In the genomic region with DNA sequence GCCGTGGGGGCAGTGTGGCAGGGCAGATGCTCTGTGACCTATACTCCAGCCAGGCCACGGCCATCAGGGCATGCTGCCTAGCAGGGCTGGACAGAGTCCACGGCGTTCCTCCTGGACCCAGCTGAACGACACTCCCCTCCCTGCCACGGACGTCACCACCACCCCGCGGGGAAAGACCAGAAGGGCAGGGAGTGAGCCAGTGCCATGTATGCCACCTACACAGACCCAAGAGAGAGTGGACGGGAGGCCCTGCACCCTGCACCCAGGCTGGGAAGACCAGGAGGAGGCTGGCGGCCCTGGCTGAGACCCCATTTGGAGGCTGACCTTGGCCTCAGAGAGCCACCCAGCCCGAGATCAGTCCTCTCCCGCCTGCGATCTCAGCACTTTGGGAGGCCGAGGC, we compare ENCODE assay signal across 29 cellular contexts.
DNase-seq lines count a peak whose midpoint lies in the region; ATAC-seq, FAIRE-seq and TF ChIP-seq lines count a peak whose summit lies in the region.
"Had no signal": no experiment of that assay in that cellular context is flagged by ENCODE, and none has a peak within 500 bp of the region (broad histone marks: within the 10 kb centered on the region; RNA-seq: fewer than 3 reads in every experiment).

No MANE protein-coding gene starts in this region.

- no TSS peak for BruUV-seq in K562 (replicated peaks; lab: Mats Ljungman, UMichigan)

- H3K9me1 ChIP-seq in K562 (ENCODE audit: control insufficient read depth, insufficient read depth, low read length): no peaks in the 10 kb centered on the region

- H3K4me3 Mint-ChIP-seq in CD4-positive, CD25-positive, alpha-beta regulatory T cell: no peak overlapping the region
- H3K4me3 Mint-ChIP-seq in activated naive CD8-positive, alpha-beta T cell treated with anti-CD3 and anti-CD28 coated beads for 36 hours: no peak overlapping the region
- H3K4me3 Mint-ChIP-seq: activated CD8-positive, alpha-beta T cell treated with anti-CD3 and anti-CD28 coated beads for 36 hours; activated naive CD4-positive, alpha-beta T cell treated with anti-CD3 and anti-CD28 coated beads for 36 hours; stimulated activated naive B cell treated with anti-CD40 and anti-IgM and Interleukin-4, amounts not matched to agents 10 μg/mL and 1 μg/mL and 100 μg/mL, for 72 hours had no signal

- peak overlapping the region in 2 of 3 donors; percentile 37 to 56 for H3K27ac Mint-ChIP-seq in CD4-positive, CD25-positive, alpha-beta regulatory T cell
- H3K27ac Mint-ChIP-seq in activated naive CD4-positive, alpha-beta T cell treated with anti-CD3 and anti-CD28 coated beads, Interleukin-2, amount 50 U/mL, for 72 hours: no peak overlapping the region
- H3K27ac Mint-ChIP-seq in activated naive CD8-positive, alpha-beta T cell treated with anti-CD3 and anti-CD28 coated beads for 36 hours: no peak overlapping the region
- H3K27ac Mint-ChIP-seq: activated CD8-positive, alpha-beta T cell treated with anti-CD3 and anti-CD28 coated beads for 36 hours; activated naive CD4-positive, alpha-beta T cell treated with anti-CD3 and anti-CD28 coated beads for 36 hours; neural progenitor cell had no signal

- intact Hi-C loops in K562 (cut with micrococcal nuclease) (no loop called here), ovary (cut with DNase I) (no loop called here)

- H3K9me3 ChIP-seq in CD4-positive, CD25-positive, alpha-beta regulatory T cell (ENCODE audit: control insufficient read depth in 2 of 2, low read length in 2 of 2): no peaks in the 10 kb centered on the region
- no peaks in the 10 kb centered on the region for H3K9me3 ChIP-seq in K562 (replicated peaks; ENCODE audit: control insufficient read depth, insufficient read depth, low read depth, low read length)
- H3K9me3 ChIP-seq in ovary: no peaks in the 10 kb centered on the region
- H3K9me3 ChIP-seq: gastrocnemius medialis, prostate gland, suprapubic skin, upper lobe of left lung had no signal

- CTCF ChIA-PET in K562 (lab: Yijun Ruan, JAX; ENCODE audit: low intra/inter-chr PET ratio): no interaction called here

- H3K36me3 Mint-ChIP-seq in CD4-positive, CD25-positive, alpha-beta regulatory T cell: no peaks in the 10 kb centered on the region
- no peaks in the 10 kb centered on the region for H3K36me3 Mint-ChIP-seq in activated naive CD4-positive, alpha-beta T cell treated with anti-CD3 and anti-CD28 coated beads, Interleukin-2, amount 50 U/mL, for 72 hours
- H3K36me3 Mint-ChIP-seq in activated naive CD8-positive, alpha-beta T cell treated with anti-CD3 and anti-CD28 coated beads for 36 hours: no peaks in the 10 kb centered on the region
- H3K36me3 Mint-ChIP-seq: brain; stimulated activated naive B cell treated with anti-CD40 and anti-IgM and Interleukin-4, amounts not matched to agents 10 μg/mL and 1 μg/mL and 100 μg/mL, for 72 hours had no signal

- H3K36me3 ChIP-seq in CD4-positive, CD25-positive, alpha-beta regulatory T cell (ENCODE audit: control insufficient read depth, insufficient read depth, low read length): no peaks in the 10 kb centered on the region
- no peaks in the 10 kb centered on the region for H3K36me3 ChIP-seq in K562 (ENCODE audit: control insufficient read depth, insufficient read depth, low read length)
- no peaks in the 10 kb centered on the region for H3K36me3 ChIP-seq in ovary
- H3K36me3 ChIP-seq: gastrocnemius medialis, neural progenitor cell, prostate gland, suprapubic skin, upper lobe of left lung had no signal

- H3K4me1 Mint-ChIP-seq in CD4-positive, CD25-positive, alpha-beta regulatory T cell: peaks cover 3 to 12% (median 5%) of the 10 kb centered on the region in 4 donors
- H3K4me1 Mint-ChIP-seq in activated naive CD8-positive, alpha-beta T cell treated with anti-CD3 and anti-CD28 coated beads for 36 hours: no peaks in the 10 kb centered on the region

- no peak overlapping the region for H3K4me3 ChIP-seq in CD4-positive, CD25-positive, alpha-beta regulatory T cell (ENCODE audit: low read depth, low read length)
- H3K4me3 ChIP-seq in K562 (no peak overlapping the region), ovary (no peak overlapping the region), foreskin fibroblast (ENCODE audit: low read depth in 1 of 2, low read length in 2 of 2) (no peak overlapping the region)
- H3K4me3 ChIP-seq: gastrocnemius medialis, neural progenitor cell, prostate gland, suprapubic skin, upper lobe of left lung had no signal

- no peak for TF ChIP-seq CTCF in K562 (IDR thresholded peaks at IDR 0.05 in 2 of 3, conservative IDR thresholded peaks at IDR 0.05 in 1 of 3; ENCODE audit: insufficient read depth in 2 of 3, low read depth in 1 of 3, low read length in 3 of 3)
- TF ChIP-seq CTCF in ovary (IDR thresholded peaks at IDR 0.05): no peak
- no peak for TF ChIP-seq CTCF in foreskin fibroblast (IDR thresholded peaks at IDR 0.05; ENCODE audit: low read depth, low read length)

- no peak for FAIRE-seq in K562 (lab: Jason Lieb, UNC)
- FAIRE-seq: A204.1, D721Med, endothelial cell of umbilical vein had no signal

- peak overlapping the region; percentile 30; the same call in 1 of the 2 replicates for H2AFZ ChIP-seq in K562 (ENCODE audit: low read depth, low read length)
- H2AFZ ChIP-seq: neural progenitor cell had no signal

- 68% methylated on average over 13 of the region's 15 CpGs for WGBS in K562 (ENCODE audit: insufficient coverage, low coverage, missing lambda C conversion rate)
- 45 to 66% (median 58%) methylated on average over 13 to 15 of the region's 15 CpGs for WGBS in ovary, 3 donors

- H3K4me1 ChIP-seq in CD4-positive, CD25-positive, alpha-beta regulatory T cell (ENCODE audit: control insufficient read depth, insufficient read depth, low read length, poor library complexity, severe bottlenecking): peaks cover 5% of the 10 kb centered on the region
- H3K4me1 ChIP-seq in K562 (replicated peaks in 1 of 2; ENCODE audit: control insufficient read depth in 2 of 2, insufficient read depth in 2 of 2, low read length in 2 of 2): peaks cover 8 to 43% of the 10 kb centered on the region in 2 experiments; a peak in 4 of 5 replicates
- H3K4me1 ChIP-seq in ovary (ENCODE audit: insufficient read depth): peaks cover 2% of the 10 kb centered on the region

- H3K9ac ChIP-seq in K562 (ENCODE audit: insufficient read depth in 1 of 2, low read depth in 2 of 2, low read length in 2 of 2): peak overlapping the region in 1 of 2 experiments; percentile 80; a peak in 2 of 4 replicates
- H3K9ac ChIP-seq: neural progenitor cell had no signal

- TF ChIP-seq EP300 in K562 (IDR thresholded peaks at IDR 0.05; ENCODE audit: low read length) (no peak), ovary (IDR thresholded peaks at IDR 0.05) (no peak)

- H3K27me3 Mint-ChIP-seq in CD4-positive, CD25-positive, alpha-beta regulatory T cell: no peaks in the 10 kb centered on the region
- H3K27me3 Mint-ChIP-seq in activated naive CD8-positive, alpha-beta T cell treated with anti-CD3 and anti-CD28 coated beads for 36 hours: no peaks in the 10 kb centered on the region
- H3K27me3 Mint-ChIP-seq: activated CD8-positive, alpha-beta T cell treated with anti-CD3 and anti-CD28 coated beads for 36 hours; stimulated activated naive B cell treated with anti-CD40 and anti-IgM and Interleukin-4, amounts not matched to agents 10 μg/mL and 1 μg/mL and 100 μg/mL, for 72 hours had no signal

- no peak for TF ChIP-seq POLR2A in K562 (conservative IDR thresholded peaks at IDR 0.05)
- no peak for TF ChIP-seq POLR2A in ovary (IDR thresholded peaks at IDR 0.05)

- H3K9me3 Mint-ChIP-seq in CD4-positive, CD25-positive, alpha-beta regulatory T cell: peaks cover 0 to 4% (median 0%) of the 10 kb centered on the region in 7 donors
- H3K9me3 Mint-ChIP-seq in activated naive CD4-positive, alpha-beta T cell treated with anti-CD3 and anti-CD28 coated beads, Interleukin-2, amount 50 U/mL, for 72 hours: no peaks in the 10 kb centered on the region
- no peaks in the 10 kb centered on the region for H3K9me3 Mint-ChIP-seq in activated naive CD8-positive, alpha-beta T cell treated with anti-CD3 and anti-CD28 coated beads for 36 hours
- H3K9me3 Mint-ChIP-seq: activated CD8-positive, alpha-beta T cell treated with anti-CD3 and anti-CD28 coated beads for 36 hours; activated naive CD4-positive, alpha-beta T cell treated with anti-CD3 and anti-CD28 coated beads for 36 hours had no signal

- no peaks in the 10 kb centered on the region for H3K27me3 ChIP-seq in CD4-positive, CD25-positive, alpha-beta regulatory T cell (ENCODE audit: control insufficient read depth, insufficient read depth, low read length)
- H3K27me3 ChIP-seq in K562 (ENCODE audit: control insufficient read depth in 2 of 2, insufficient read depth in 2 of 2, low read length in 2 of 2) (peaks cover 1 to 6% of the 10 kb centered on the region in 2 experiments; a peak in 4 of 5 replicates), ovary (no peaks in the 10 kb centered on the region)
- H3K27me3 ChIP-seq: suprapubic skin, upper lobe of left lung had no signal

- POLR2A ChIA-PET in K562 (lab: Yijun Ruan, JAX): interaction anchor here (2.6 kb wide), 1 partner anchor 11 kb away, joined by 15 read pairs; no protein-coding TSS in a partner anchor

- no peak for TF ChIP-seq RAD21 in K562 (CRISPR knock-in tag; conservative IDR thresholded peaks at IDR 0.05 in 1 of 2, IDR thresholded peaks at IDR 0.05 in 1 of 2)

- H3K4me2 ChIP-seq in K562 (ENCODE audit: insufficient read depth, low read length): no peak overlapping the region
- H3K4me2 ChIP-seq: neural progenitor cell had no signal

- no peaks in the 10 kb centered on the region for H4K20me1 ChIP-seq in K562 (replicated peaks; ENCODE audit: control insufficient read depth, insufficient read depth, low read length)

- no peak for ATAC-seq in CD4-positive, CD25-positive, alpha-beta regulatory T cell (ENCODE audit: low read depth in 2 of 2)
- ATAC-seq in K562: no peak
- no peak for ATAC-seq in activated naive CD4-positive, alpha-beta T cell treated with anti-CD3 and anti-CD28 coated beads, Interleukin-2, amount 50 U/mL, for 72 hours
- ATAC-seq in HG03439 (IDR thresholded peaks at IDR 0.05; ENCODE audit: unreplicated experiment): no peak
- ATAC-seq: activated CD8-positive, alpha-beta T cell treated with anti-CD3 and anti-CD28 coated beads for 36 hours; gastrocnemius medialis; PC-3; stimulated activated naive B cell treated with anti-CD40 and anti-IgM and Interleukin-4, amounts not matched to agents 10 μg/mL and 1 μg/mL and 100 μg/mL, for 72 hours had no signal

- in situ Hi-C loops in K562 (cut with MboI): no loop called here

- H3K27ac ChIP-seq in CD4-positive, CD25-positive, alpha-beta regulatory T cell (ENCODE audit: insufficient read depth, low read length, poor library complexity, severe bottlenecking): no peak overlapping the region
- H3K27ac ChIP-seq in K562 (ENCODE audit: extremely low read depth, low read depth, low read length) (no peak overlapping the region), ovary (no peak overlapping the region)
- H3K27ac ChIP-seq: neural progenitor cell, prostate gland, suprapubic skin had no signal

- no peaks in the 10 kb centered on the region for H3K79me2 ChIP-seq in K562 (ENCODE audit: control insufficient read depth, insufficient read depth, low read length)

- no peak for DNase-seq in CD4-positive, CD25-positive, alpha-beta regulatory T cell
- no peak for DNase-seq in K562 (ENCODE audit: extremely low read depth in 1 of 4, low spot score in 3 of 4)
- DNase-seq in iPS-NIHi11 (ENCODE audit: low spot score): peak; percentile 18
- peak in 4 of 5 donors; percentile 34 to 66 (median 56) for DNase-seq in ovary
- DNase-seq in foreskin fibroblast: no peak
- DNase-seq in activated naive CD4-positive, alpha-beta T cell treated with anti-CD3 and anti-CD28 coated beads, Interleukin-2, amount 50 U/mL, for 72 hours (ENCODE audit: low spot score in 2 of 2): no peak
- DNase-seq in activated naive CD8-positive, alpha-beta T cell treated with anti-CD3 and anti-CD28 coated beads for 36 hours: no peak
- DNase-seq: activated CD4-positive, CD25-positive, alpha-beta regulatory T cell treated with anti-CD3 and anti-CD28 coated beads, Interleukin-2, amount 50 U/mL, for 72 hours; activated CD8-positive, alpha-beta T cell treated with anti-CD3 and anti-CD28 coated beads for 36 hours; activated naive CD4-positive, alpha-beta T cell treated with anti-CD3 and anti-CD28 coated beads for 36 hours; cerebellar nuclear complex; DND-41; gastrocnemius medialis; mesendoderm; MM.1S; NCI-H1436; NCI-H226; NCI-H526 treated with DMSO at 0.1 percent for 48 hours; PC-3; stimulated activated naive B cell treated with anti-CD40 and anti-IgM and Interleukin-4, amounts not matched to agents 10 μg/mL and 1 μg/mL and 100 μg/mL, for 72 hours had no signal

Comparison
In these comparisons a context has a peak if more than half of its experiments do, and no peak if none do; other contexts are left out.
1. DNase-seq: peak in iPS-NIHi11 (single experiment) and ovary (4 of 5); none in CD4-positive, CD25-positive, alpha-beta regulatory T cell (0 of 3), K562 (0 of 4), foreskin fibroblast (0 of 2), activated naive CD4-positive, alpha-beta T cell treated with anti-CD3 and anti-CD28 coated beads, Interleukin-2, amount 50 U/mL, for 72 hours (0 of 2) and activated naive CD8-positive, alpha-beta T cell treated with anti-CD3 and anti-CD28 coated beads for 36 hours (single experiment).
2. H3K27ac Mint-ChIP-seq: peak in CD4-positive, CD25-positive, alpha-beta regulatory T cell (2 of 3); none in activated naive CD4-positive, alpha-beta T cell treated with anti-CD3 and anti-CD28 coated beads, Interleukin-2, amount 50 U/mL, for 72 hours (0 of 2) and activated naive CD8-positive, alpha-beta T cell treated with anti-CD3 and anti-CD28 coated beads for 36 hours (single experiment).